Comparison of ENCODE assay signal across 14 cellular contexts in genomic region chr7:121002-121401, GRCh38.
"Had no signal": no experiment of that assay in that cellular context is flagged by ENCODE, and none has a peak within 500 bp of the region (broad histone marks: within the 10 kb centered on the region; RNA-seq: fewer than 3 reads in every experiment).

No MANE protein-coding gene starts in this region.

- H3K27ac ChIP-seq: adrenal gland, cardiac muscle cell, esophagus muscularis mucosa, spleen, thoracic aorta had no signal

- H3K27me3 ChIP-seq: adrenal gland, esophagus muscularis mucosa had no signal

- H3K36me3 ChIP-seq: adrenal gland, cardiac muscle cell, esophagus muscularis mucosa, spleen, thoracic aorta had no signal

- H3K4me3 ChIP-seq: adrenal gland, cardiac muscle cell, esophagus muscularis mucosa, hepatocyte, psoas muscle, spleen, thoracic aorta had no signal

- H3K9me3 ChIP-seq: adrenal gland, esophagus muscularis mucosa, psoas muscle, spleen, thoracic aorta had no signal

- DNase-seq: activated effector memory CD4-positive, alpha-beta T cell treated with Interleukin-2 at 50 U/mL for 16 hours; activated naive CD4-positive, alpha-beta T cell treated with anti-CD3 and anti-CD28 coated beads, Interleukin-2, amount 50 U/mL, for 16 hours; activated T-cell treated with anti-CD3 and anti-CD28 coated beads, Interleukin-2, amount 50 U/mL, for 24 hours; psoas muscle; spleen; stimulated activated naive CD8-positive, alpha-beta T cell treated with anti-CD3 and anti-CD28 coated beads, Interleukin-15, amount 100 ng/mL, for 72 hours; T-helper 9 cell had no signal

- ATAC-seq: activated CD4-positive, CD25-positive, alpha-beta regulatory T cell treated with anti-CD3 and anti-CD28 coated beads, Interleukin-2, amount 50 U/mL, for 24 hours; natural killer cell treated with Interleukin-12 subunit alpha and Interleukin-12 subunit beta and Interleukin-15 and Interleukin-18, amount 100 ng/mL, for 72 hours; psoas muscle; stimulated activated naive CD8-positive, alpha-beta T cell treated with anti-CD3 and anti-CD28 coated beads, Interleukin-15, amount 100 ng/mL, for 72 hours had no signal
